Comparison of ENCODE assay signal across 31 cellular contexts in genomic region chr9:27272103-27272502, GRCh38. TPM values are rescaled to one million over a fixed set of nuclear protein-coding genes. Genes with fewer than 3 reads are reported as not detected.
"Had no signal": no experiment of that assay in that cellular context is flagged by ENCODE, and none has a peak within 500 bp of the region (broad histone marks: within the 10 kb centered on the region; RNA-seq: fewer than 3 reads in every experiment).

No MANE protein-coding gene starts in this region.

- H3K27me3 ChIP-seq: dorsolateral prefrontal cortex, gastrocnemius medialis, heart left ventricle, hepatocyte, sigmoid colon, testis, tibial artery had no signal

- H3K27ac Mint-ChIP-seq: endodermal cell; mesothelial cell of epicardium; natural killer cell treated with Interleukin-12 subunit alpha and Interleukin-12 subunit beta and Interleukin-15 and Interleukin-18, amount 100 ng/mL, for 72 hours; stimulated activated memory B cell treated with anti-CD40 and anti-IgM and Interleukin-4, amounts not matched to agents 10 μg/mL and 1 μg/mL and 100 μg/mL, for 72 hours; type B pancreatic cell had no signal

- H3K4me2 ChIP-seq: hepatocyte had no signal

- FAIRE-seq: colon had no signal

- H3K4me3 ChIP-seq: dorsolateral prefrontal cortex, gastrocnemius medialis, heart left ventricle, hepatocyte, lung, mucosa of descending colon, prostate gland, sigmoid colon, testis, tibial artery had no signal

- H3K9me3 Mint-ChIP-seq: endodermal cell; mesothelial cell of epicardium; naive B cell; natural killer cell treated with Interleukin-12 subunit alpha and Interleukin-12 subunit beta and Interleukin-15 and Interleukin-18, amount 100 ng/mL, for 72 hours; neural crest cell; stimulated activated memory B cell treated with anti-CD40 and anti-IgM and Interleukin-4, amounts not matched to agents 10 μg/mL and 1 μg/mL and 100 μg/mL, for 72 hours; type B pancreatic cell had no signal

- H3K4me1 ChIP-seq: prostate gland, testis had no signal

- H3K36me3 ChIP-seq: gastrocnemius medialis, heart left ventricle, prostate gland, sigmoid colon, tibial artery had no signal

- H3K4me3 Mint-ChIP-seq: endodermal cell; mesothelial cell of epicardium; naive B cell; natural killer cell treated with Interleukin-12 subunit alpha and Interleukin-12 subunit beta and Interleukin-15 and Interleukin-18, amount 100 ng/mL, for 72 hours; neural crest cell; stimulated activated memory B cell treated with anti-CD40 and anti-IgM and Interleukin-4, amounts not matched to agents 10 μg/mL and 1 μg/mL and 100 μg/mL, for 72 hours; type B pancreatic cell had no signal

- H3K9me3 ChIP-seq: gastrocnemius medialis, heart left ventricle, mucosa of descending colon, prostate gland, sigmoid colon, testis, tibial artery had no signal

- H3K27me3 Mint-ChIP-seq: naive B cell; natural killer cell treated with Interleukin-12 subunit alpha and Interleukin-12 subunit beta and Interleukin-15 and Interleukin-18, amount 100 ng/mL, for 72 hours; stimulated activated memory B cell treated with anti-CD40 and anti-IgM and Interleukin-4, amounts not matched to agents 10 μg/mL and 1 μg/mL and 100 μg/mL, for 72 hours; type B pancreatic cell had no signal

- H3K27ac ChIP-seq: dorsolateral prefrontal cortex, epithelial cell of prostate, gastrocnemius medialis, heart left ventricle, hepatocyte, prostate gland, sigmoid colon, testis, tibial artery had no signal

- H2AFZ ChIP-seq: hepatocyte had no signal

- ATAC-seq: esophagus mucosa; gastrocnemius medialis; heart left ventricle; left lobe of liver; mucosa of descending colon; natural killer cell treated with Interleukin-12 subunit alpha and Interleukin-12 subunit beta and Interleukin-15 and Interleukin-18, amount 100 ng/mL, for 72 hours; right cardiac atrium; stimulated activated memory B cell treated with anti-CD40 and anti-IgM and Interleukin-4, amounts not matched to agents 10 μg/mL and 1 μg/mL and 100 μg/mL, for 72 hours; stimulated activated naive CD8-positive, alpha-beta T cell treated with anti-CD3 and anti-CD28 coated beads, Interleukin-15, Interleukin-2, amounts not matched to agents 100 U/mL and 50 U/mL, for 24 hours had no signal

- H3K36me3 Mint-ChIP-seq: mesothelial cell of epicardium; naive B cell; natural killer cell treated with Interleukin-12 subunit alpha and Interleukin-12 subunit beta and Interleukin-15 and Interleukin-18, amount 100 ng/mL, for 72 hours; stimulated activated memory B cell treated with anti-CD40 and anti-IgM and Interleukin-4, amounts not matched to agents 10 μg/mL and 1 μg/mL and 100 μg/mL, for 72 hours; type B pancreatic cell had no signal

- H3K79me2 ChIP-seq: hepatocyte had no signal

- DNase-seq: dorsolateral prefrontal cortex; effector CD4-positive, alpha-beta T cell; endodermal cell; foreskin fibroblast; gastrocnemius medialis; heart left ventricle; kidney; mucosa of descending colon; naive B cell; right cardiac atrium; sigmoid colon; stimulated activated CD4-positive, alpha-beta T cell treated with anti-CD3 and anti-CD28 coated beads, Interleukin-4, amount 100 ng/mL, for 4 hours; stimulated activated naive CD8-positive, alpha-beta T cell treated with anti-CD3 and anti-CD28 coated beads, Interleukin-15, Interleukin-2, amounts not matched to agents 100 U/mL and 50 U/mL, for 24 hours; substantia nigra; testis; tibial artery had no signal

RNA-seq across cellular contexts. Expression of gene EQTN, which starts 24.8 kb away (rescaled TPM):
- total RNA-seq: endodermal cell; esophagus mucosa; heart left ventricle; left lobe of liver; natural killer cell treated with Interleukin-12 subunit alpha and Interleukin-12 subunit beta and Interleukin-15 and Interleukin-18, amount 100 ng/mL, for 72 hours; osteocyte; right cardiac atrium; skeletal muscle tissue had no signal
- polyA plus RNA-seq: heart left ventricle, hepatocyte, liver, right cardiac atrium had no signal
